Comparison of ENCODE assay signal across 1 cellular context in the genomic region with DNA sequence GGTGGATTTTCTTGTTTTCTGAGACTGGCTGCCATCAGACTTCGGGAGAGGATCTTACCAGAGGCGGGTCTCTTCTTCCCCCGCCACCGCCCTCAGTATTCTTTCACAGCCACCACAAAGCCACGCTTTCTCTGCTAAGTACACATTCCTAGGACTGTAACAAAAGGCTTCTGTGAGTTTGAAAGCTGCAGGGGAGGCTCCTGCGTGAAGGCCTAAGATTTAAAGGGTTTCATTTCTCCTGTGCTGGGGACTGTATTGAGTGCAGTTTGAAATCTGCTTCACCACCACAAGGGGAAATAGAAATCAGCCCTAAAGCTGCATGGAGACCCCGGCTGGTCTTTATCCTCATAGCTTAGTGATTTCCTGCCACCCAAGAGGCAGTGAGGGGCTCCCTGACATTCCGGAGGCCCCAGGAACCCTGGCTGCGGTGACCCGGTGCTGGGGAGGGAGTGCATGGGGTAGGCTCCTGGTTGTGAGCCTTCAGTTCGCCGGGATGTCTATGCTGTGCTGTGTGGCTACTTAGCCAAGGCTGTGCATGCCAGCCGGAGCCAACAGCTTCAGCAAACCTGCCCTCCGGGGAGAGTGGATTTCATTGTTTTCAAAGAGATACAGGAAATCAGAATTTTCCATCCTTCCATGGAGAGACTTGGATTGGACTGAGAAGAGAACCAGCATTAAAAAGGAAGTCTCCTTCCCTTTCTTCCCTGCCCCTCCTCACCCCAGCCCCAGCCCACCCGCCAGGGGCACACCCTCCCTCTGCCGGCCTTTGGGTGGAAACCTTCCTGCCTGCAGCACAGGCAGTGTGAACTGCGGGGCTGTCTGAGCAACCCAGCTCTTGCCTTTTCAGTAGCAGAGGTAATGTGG.
TF ChIP-seq lines count a peak whose summit lies in the region.

No MANE protein-coding gene starts in this region.

TF ChIP-seq in GM23338, 12 proteins besides CTCF, POLR2A, EP300 and RAD21 (continued from another document):
- TF ChIP-seq, protein P1, sequence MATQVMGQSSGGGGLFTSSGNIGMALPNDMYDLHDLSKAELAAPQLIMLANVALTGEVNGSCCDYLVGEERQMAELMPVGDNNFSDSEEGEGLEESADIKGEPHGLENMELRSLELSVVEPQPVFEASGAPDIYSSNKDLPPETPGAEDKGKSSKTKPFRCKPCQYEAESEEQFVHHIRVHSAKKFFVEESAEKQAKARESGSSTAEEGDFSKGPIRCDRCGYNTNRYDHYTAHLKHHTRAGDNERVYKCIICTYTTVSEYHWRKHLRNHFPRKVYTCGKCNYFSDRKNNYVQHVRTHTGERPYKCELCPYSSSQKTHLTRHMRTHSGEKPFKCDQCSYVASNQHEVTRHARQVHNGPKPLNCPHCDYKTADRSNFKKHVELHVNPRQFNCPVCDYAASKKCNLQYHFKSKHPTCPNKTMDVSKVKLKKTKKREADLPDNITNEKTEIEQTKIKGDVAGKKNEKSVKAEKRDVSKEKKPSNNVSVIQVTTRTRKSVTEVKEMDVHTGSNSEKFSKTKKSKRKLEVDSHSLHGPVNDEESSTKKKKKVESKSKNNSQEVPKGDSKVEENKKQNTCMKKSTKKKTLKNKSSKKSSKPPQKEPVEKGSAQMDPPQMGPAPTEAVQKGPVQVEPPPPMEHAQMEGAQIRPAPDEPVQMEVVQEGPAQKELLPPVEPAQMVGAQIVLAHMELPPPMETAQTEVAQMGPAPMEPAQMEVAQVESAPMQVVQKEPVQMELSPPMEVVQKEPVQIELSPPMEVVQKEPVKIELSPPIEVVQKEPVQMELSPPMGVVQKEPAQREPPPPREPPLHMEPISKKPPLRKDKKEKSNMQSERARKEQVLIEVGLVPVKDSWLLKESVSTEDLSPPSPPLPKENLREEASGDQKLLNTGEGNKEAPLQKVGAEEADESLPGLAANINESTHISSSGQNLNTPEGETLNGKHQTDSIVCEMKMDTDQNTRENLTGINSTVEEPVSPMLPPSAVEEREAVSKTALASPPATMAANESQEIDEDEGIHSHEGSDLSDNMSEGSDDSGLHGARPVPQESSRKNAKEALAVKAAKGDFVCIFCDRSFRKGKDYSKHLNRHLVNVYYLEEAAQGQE (IDR thresholded peaks at IDR 0.05; ENCODE audit: unreplicated experiment), result no peak
- no peak for TF ChIP-seq STAT1 (IDR thresholded peaks at IDR 0.05; ENCODE audit: unreplicated experiment)
TF ChIP-seq in GM23338: peak in this region for 0.
